8 cellular contexts compared by ENCODE assay signal in the genomic region with DNA sequence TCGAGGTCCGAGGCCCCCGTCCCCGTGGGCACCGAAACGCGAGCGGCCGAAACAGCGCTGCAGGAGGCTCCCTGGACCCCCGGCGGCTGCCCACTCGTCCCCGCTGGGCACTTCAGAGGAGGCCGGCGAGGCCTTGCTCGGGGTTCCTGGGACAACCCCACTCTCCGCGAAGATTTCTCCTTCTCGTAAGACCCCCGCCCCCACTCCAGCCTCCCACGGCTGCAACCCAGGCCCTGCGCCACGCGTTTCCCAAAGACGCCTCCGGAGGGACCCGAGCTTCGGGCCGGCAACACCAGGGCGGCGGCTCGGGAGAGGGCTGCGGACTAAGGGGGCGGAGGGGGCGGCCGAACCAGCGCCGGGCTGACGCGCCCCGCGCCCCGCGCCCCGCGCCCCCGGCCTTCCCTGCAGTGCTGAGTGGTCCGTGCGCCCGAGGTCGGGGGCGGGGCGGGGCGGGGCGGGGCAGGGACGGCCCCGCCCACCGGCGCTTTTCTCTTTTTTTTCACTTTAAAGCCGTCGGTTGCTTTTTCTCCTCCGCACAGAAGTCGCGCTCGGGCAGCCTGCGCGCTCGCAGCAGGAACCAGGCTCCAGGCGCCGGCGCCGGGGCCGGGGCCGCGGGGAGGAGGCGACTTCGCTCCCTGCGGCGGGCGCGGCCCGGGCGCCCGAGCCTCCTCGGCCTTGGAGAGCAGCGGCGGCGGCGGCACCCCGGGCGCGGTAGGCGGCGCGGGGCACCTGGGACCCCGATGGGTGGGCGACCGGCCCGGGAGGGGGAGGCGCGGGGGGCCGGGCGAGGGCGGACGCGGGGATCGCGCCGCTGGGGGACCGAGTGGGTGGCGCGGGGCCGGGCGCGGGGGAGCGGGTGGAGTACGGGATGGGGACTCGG. TPM values are rescaled to one million over a fixed set of nuclear protein-coding genes. Genes with fewer than 3 reads are reported as not detected.
DNase-seq lines count a peak whose midpoint lies in the region; ATAC-seq and TF ChIP-seq lines count a peak whose summit lies in the region.

A gene (plus strand): TSS at position 534 of the 880 bp plus-strand sequence. CDS start 62,998 bp downstream, outside the sequence.

- peaks cover 19% of the 10 kb centered on the region for H3K27me3 Mint-ChIP-seq in neural progenitor cell (ENCODE audit: insufficient read depth, low read depth)

- H4K20me1 ChIP-seq in neural progenitor cell (ENCODE audit: low read depth), result peaks cover 5% of the 10 kb centered on the region

- ATAC-seq in HG03432 (IDR thresholded peaks at IDR 0.05; ENCODE audit: unreplicated experiment) (peak; percentile 49), gastroesophageal sphincter (peak; percentile 58), thoracic aorta (ENCODE audit: insufficient number of reproducible peaks, low FRiP score, low read depth) (peak; percentile 54)

- H3K4me2 ChIP-seq in neural progenitor cell, result peak within 1 kb of the TSS; percentile 92

- TF ChIP-seq CTCF in RWPE1 (conservative IDR thresholded peaks at IDR 0.05; ENCODE audit: low read depth) (no peak), gastroesophageal sphincter (IDR thresholded peaks at IDR 0.05) (peak in 2 of 4 experiments; percentile 15 to 38), neural progenitor cell (IDR thresholded peaks at IDR 0.05) (no peak), thoracic aorta (IDR thresholded peaks at IDR 0.05) (no peak)

- H3K9ac ChIP-seq in neural progenitor cell, result peak within 1 kb of the TSS; percentile 23

- H3F3A ChIP-seq in neural progenitor cell (ENCODE audit: low read depth), result peaks cover 20% of the 10 kb centered on the region

- CTCF ChIA-PET in RWPE1 (lab: Yijun Ruan, JAX), result interaction anchor here (1.0 to 1.2 kb wide), 2 partner anchors 19 to 25 kb away, joined by 4 read pairs; no protein-coding TSS in a partner anchor

- POLR2A ChIA-PET in RWPE1 (lab: Yijun Ruan, JAX; ENCODE audit: low non-redundant PET), result interaction anchor here (0.5 kb wide), 1 partner anchor 96 kb away, joined by 5 read pairs; no protein-coding TSS in a partner anchor

- H3K27ac ChIP-seq in RWPE1, result peak within 1 kb of the TSS; percentile 90
- peak within 1 kb of the TSS; percentile 96 to 99 (median 98) for H3K27ac ChIP-seq in gastroesophageal sphincter
- no peak within 1 kb of the TSS for H3K27ac ChIP-seq in neural progenitor cell
- peak within 1 kb of the TSS; percentile 87 to 93 for H3K27ac ChIP-seq in thoracic aorta

- H3K9me3 ChIP-seq in gastroesophageal sphincter (peaks cover 0 to 13% (median 1%) of the 10 kb centered on the region in 3 donors), neural progenitor cell (ENCODE audit: low read depth) (peaks cover 6% of the 10 kb centered on the region), thoracic aorta (peaks cover 12% of the 10 kb centered on the region)

- peak within 1 kb of the TSS; percentile 82 for H2AFZ ChIP-seq in neural progenitor cell (replicated peaks)

- WGBS in gastroesophageal sphincter (ENCODE audit: low coverage in 1 of 2), 2 donors, result no CpG with 5 or more reads among the region's 119 CpGs

- no peaks in the 10 kb centered on the region for H3K79me2 ChIP-seq in neural progenitor cell (ENCODE audit: low read depth)

- H3K27me3 ChIP-seq in gastroesophageal sphincter, result no peaks in the 10 kb centered on the region
- H3K27me3 ChIP-seq in neural progenitor cell, result peaks cover 28% of the 10 kb centered on the region
- no peaks in the 10 kb centered on the region for H3K27me3 ChIP-seq in thoracic aorta (replicated peaks; ENCODE audit: insufficient read depth)

- DNase-seq in EL (peak; percentile 81), RWPE1 (ENCODE audit: low spot score) (peak; percentile 61), neural progenitor cell (ENCODE audit: low spot score) (peak; percentile 88), thoracic aorta (ENCODE audit: low spot score) (peak; percentile 43), AML-193 (lab: John Stamatoyannopoulos, UW) (no peak)
- peak in 3 of 4 experiments; percentile 20 to 65 (median 26) for DNase-seq in activated naive CD4-positive, alpha-beta T cell (lab: John Stamatoyannopoulos, UW)

- TF ChIP-seq POLR2A in gastroesophageal sphincter (IDR thresholded peaks at IDR 0.05), result peak; percentile 95 to 97

- H3K4me3 ChIP-seq in gastroesophageal sphincter (peak within 1 kb of the TSS; percentile 76 to 83), neural progenitor cell (peak within 1 kb of the TSS; percentile 73), thoracic aorta (peak within 1 kb of the TSS; percentile 87)

- H3K27ac Mint-ChIP-seq in neural progenitor cell, result peak within 1 kb of the TSS; percentile 76

- H3K4me3 Mint-ChIP-seq in neural progenitor cell, result peak within 1 kb of the TSS; percentile 83

- H3K4me1 ChIP-seq in gastroesophageal sphincter (peaks cover 0 to 65% (median 23%) of the 10 kb centered on the region in 3 donors), neural progenitor cell (peaks cover 4% of the 10 kb centered on the region), thoracic aorta (ENCODE audit: control insufficient read depth in 1 of 2, low read depth in 2 of 2) (peaks cover 31 to 55% of the 10 kb centered on the region in 2 donors)

- no peak for TF ChIP-seq EP300 in gastroesophageal sphincter (IDR thresholded peaks at IDR 0.05)

- peaks cover 2% of the 10 kb centered on the region for H3K36me3 Mint-ChIP-seq in neural progenitor cell

- peaks cover 19% of the 10 kb centered on the region for H3K4me1 Mint-ChIP-seq in neural progenitor cell

- H3K36me3 ChIP-seq in gastroesophageal sphincter (peaks cover 0 to 4% of the 10 kb centered on the region in 2 donors), neural progenitor cell (no peaks in the 10 kb centered on the region), thoracic aorta (no peaks in the 10 kb centered on the region)

- peaks cover 11% of the 10 kb centered on the region for H3K9me3 Mint-ChIP-seq in neural progenitor cell

RNA-seq across cellular contexts. Expression of the gene that starts here (rescaled TPM):
- total RNA-seq in gastroesophageal sphincter, result 100 to 1,000 TPM in 2 of 4 donors, 10 to 100 TPM in 2; 56.3 to 111 (median 99.5) TPM
- 2.8 and 7.1 TPM in 2 replicates for total RNA-seq in neural progenitor cell (ENCODE audit: low replicate concordance)
- total RNA-seq in thoracic aorta, result 100 to 1,000 TPM; 107 to 171 TPM

Comparison
In these comparisons a context has a peak if more than half of its experiments do, and no peak if none do; other contexts are left out.
1. DNase-seq: peak in EL (single experiment), RWPE1 (single experiment), activated naive CD4-positive, alpha-beta T cell (3 of 4), neural progenitor cell (single experiment) and thoracic aorta (single experiment); none in AML-193 (0 of 2).
2. Peak in every context shown above with its lines, with median percentiles within 50 percentile points of each other: ATAC-seq and H3K4me3 ChIP-seq.